8 cellular contexts compared by ENCODE assay signal in the genomic region with DNA sequence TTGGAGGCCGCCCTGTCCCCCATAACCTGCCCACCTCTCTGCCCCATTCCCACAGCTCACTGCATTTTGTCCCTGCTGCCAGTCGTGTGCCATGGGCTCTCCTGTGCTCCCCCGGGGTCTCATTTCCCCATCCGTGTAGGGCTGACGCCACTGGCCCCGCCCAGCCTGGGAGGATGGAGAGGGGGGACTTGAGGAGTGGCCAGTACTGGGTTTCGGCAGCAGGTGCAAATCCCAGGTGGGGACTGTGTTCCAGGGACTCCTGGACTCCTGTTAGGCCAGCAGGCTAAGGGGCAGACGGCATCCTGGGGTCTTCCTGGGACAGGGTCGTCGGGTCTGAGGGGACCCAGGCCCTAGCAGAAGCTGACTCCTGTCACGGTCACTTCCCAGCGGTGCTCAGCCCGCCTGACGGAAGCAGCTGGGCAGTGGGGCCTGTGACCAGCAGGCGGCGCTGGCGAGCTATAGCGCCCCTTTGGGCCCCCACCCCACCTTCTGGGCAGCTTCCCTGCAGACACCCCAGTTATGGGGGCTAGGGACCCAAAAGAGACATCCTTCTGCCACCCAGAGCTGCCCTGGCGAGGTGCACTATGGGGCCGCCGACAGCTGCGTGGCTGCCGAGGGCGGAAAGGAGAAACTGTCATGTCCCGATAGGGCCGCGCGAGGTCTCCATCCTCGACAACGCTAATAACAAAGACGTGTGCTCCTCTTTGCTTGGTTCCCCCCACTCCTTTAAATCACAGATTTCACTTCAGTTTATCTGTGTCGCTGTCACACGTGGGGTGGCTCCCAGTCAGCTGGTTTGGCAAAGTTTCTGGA. TPM values are rescaled to one million over a fixed set of nuclear protein-coding genes. Genes with fewer than 3 reads are reported as not detected.
A peak's percentile ranks its signal among the peaks of the same experiment; 100 is the strongest.
DNase-seq lines count a peak whose midpoint lies in the region; ATAC-seq and TF ChIP-seq lines count a peak whose summit lies in the region.

No MANE protein-coding gene starts in this region.

- no peaks in the 10 kb centered on the region for H3K9me3 ChIP-seq in neuron (ENCODE audit: low read length)

- peak overlapping the region; percentile 61 for H3K4me3 Mint-ChIP-seq in GM23338
- peak overlapping the region; percentile 52 for H3K4me3 Mint-ChIP-seq in activated T-helper 17 cell treated with anti-CD3 and anti-CD28 coated beads, Interleukin-2, amount 50 U/mL, for 72 hours

- H3K4me1 ChIP-seq in GM23338 (ENCODE audit: insufficient read depth) (peaks cover 8% of the 10 kb centered on the region), neuron (ENCODE audit: insufficient read depth, low read length) (peaks cover 13% of the 10 kb centered on the region)

- H3K4me1 Mint-ChIP-seq in GM23338 = peaks cover 24% of the 10 kb centered on the region
- H3K4me1 Mint-ChIP-seq in activated T-helper 17 cell treated with anti-CD3 and anti-CD28 coated beads, Interleukin-2, amount 50 U/mL, for 72 hours = peaks cover 9% of the 10 kb centered on the region

- peaks cover 8% of the 10 kb centered on the region for H3K36me3 ChIP-seq in BJ (ENCODE audit: control insufficient read depth, insufficient read depth, low read length)
- no peaks in the 10 kb centered on the region for H3K36me3 ChIP-seq in GM23338 (ENCODE audit: insufficient read depth)
- peaks cover 29% of the 10 kb centered on the region for H3K36me3 ChIP-seq in neuron (ENCODE audit: insufficient read depth, low read length)

- peaks cover 5% of the 10 kb centered on the region; the same call in 1 of the 3 replicates for H3K36me3 Mint-ChIP-seq in GM23338 (ENCODE audit: low read depth)
- no peaks in the 10 kb centered on the region for H3K36me3 Mint-ChIP-seq in activated T-helper 17 cell treated with anti-CD3 and anti-CD28 coated beads, Interleukin-2, amount 50 U/mL, for 72 hours (ENCODE audit: low read depth)

- H3K4me2 ChIP-seq in GM23338 = peak overlapping the region; percentile 93

- no peaks in the 10 kb centered on the region for H4K20me1 ChIP-seq in GM23338 (replicated peaks; ENCODE audit: insufficient read depth)

- ATAC-seq in GM23338 = peak; percentile 76
- peak; percentile 82 for ATAC-seq in activated T-helper 17 cell treated with anti-CD3 and anti-CD28 coated beads, Interleukin-2, amount 50 U/mL, for 72 hours (replicated peaks)
- ATAC-seq in HG02840 (IDR thresholded peaks at IDR 0.05; ENCODE audit: low FRiP score, unreplicated experiment) = no peak

- H3K4me3 ChIP-seq in BJ (ENCODE audit: low read depth, low read length) = peak overlapping the region; percentile 37
- peak overlapping the region; percentile 71 for H3K4me3 ChIP-seq in GM23338
- peak overlapping the region; percentile 48 to 59 for H3K4me3 ChIP-seq in foreskin fibroblast (ENCODE audit: low read depth in 1 of 2, low read length in 2 of 2)
- H3K4me3 ChIP-seq in neuron (ENCODE audit: low read length) = peak overlapping the region; percentile 36

- POLR2A ChIA-PET in BJ (lab: Charles Lee) = no interaction called here

- peak; percentile 100 for TF ChIP-seq CTCF in BJ (IDR thresholded peaks at IDR 0.05; ENCODE audit: insufficient read depth, low read depth, low read length)
- TF ChIP-seq CTCF in GM23338 (conservative IDR thresholded peaks at IDR 0.05; ENCODE audit: low read depth in 2 of 2) = peak; percentile 91 to 98
- TF ChIP-seq CTCF in foreskin fibroblast (IDR thresholded peaks at IDR 0.05; ENCODE audit: low read depth, low read length) = peak; percentile 99

- H3K27ac ChIP-seq in GM23338 (ENCODE audit: low read depth) = no peak overlapping the region

- no peaks in the 10 kb centered on the region for H3K79me2 ChIP-seq in GM23338 (replicated peaks; ENCODE audit: insufficient read depth)

- 0 out of 2 replicates have a peak, but pooled peaks cover 4% of the 10 kb centered on the region for H3F3A ChIP-seq in GM23338 (replicated peaks; ENCODE audit: low read depth)

- CTCF ChIA-PET in BJ (lab: Yijun Ruan, JAX) = interaction anchor here (0.6 to 9.7 kb wide), 68 partner anchors 10 to 1437 kb away, joined by 3 to 167 read pairs (median 5); partner anchors contain the start of genes B3GNT6 and CAPN5

- H3K27ac Mint-ChIP-seq in GM23338 = no peak overlapping the region
- no peak overlapping the region for H3K27ac Mint-ChIP-seq in activated T-helper 17 cell treated with anti-CD3 and anti-CD28 coated beads, Interleukin-2, amount 50 U/mL, for 72 hours

- no peaks in the 10 kb centered on the region for H3K9me3 Mint-ChIP-seq in GM23338
- no peaks in the 10 kb centered on the region for H3K9me3 Mint-ChIP-seq in activated T-helper 17 cell treated with anti-CD3 and anti-CD28 coated beads, Interleukin-2, amount 50 U/mL, for 72 hours

- H3K27me3 ChIP-seq in BJ (ENCODE audit: control insufficient read depth, insufficient read depth, low read length) (no peaks in the 10 kb centered on the region), GM23338 (ENCODE audit: insufficient read depth) (no peaks in the 10 kb centered on the region), neuron (ENCODE audit: insufficient read depth, low read length) (no peaks in the 10 kb centered on the region)

- no peak for DNase-seq in BJ (ENCODE audit: low read depth)
- peak; percentile 67 for DNase-seq in GM23338 (ENCODE audit: low spot score)
- DNase-seq in OCI-M1 (lab: John Stamatoyannopoulos, UW) = peak; percentile 84
- peak in 1 of 2 donors; percentile 71 for DNase-seq in foreskin fibroblast
- peak; percentile 78 for DNase-seq in superior temporal gyrus (ENCODE audit: extremely low spot score)

- H2AFZ ChIP-seq in GM23338 (peak overlapping the region; percentile 99), neuron (ENCODE audit: low read depth, low read length) (peak overlapping the region; percentile 24)

- peaks cover 14% of the 10 kb centered on the region for H3K27me3 Mint-ChIP-seq in GM23338 (ENCODE audit: insufficient read depth, low read depth, poor library complexity)
- H3K27me3 Mint-ChIP-seq in activated T-helper 17 cell treated with anti-CD3 and anti-CD28 coated beads, Interleukin-2, amount 50 U/mL, for 72 hours = no peaks in the 10 kb centered on the region

- no peaks in the 10 kb centered on the region for H3K9me2 ChIP-seq in GM23338 (ENCODE audit: insufficient read depth)

RNA-seq across cellular contexts. Expression of gene MYO7A, which starts 1.0 kb away (rescaled TPM):
- polyA plus RNA-seq in BJ (2011; rRNA removed) = 0.01 and 0.04 TPM in 2 replicates
- polyA minus RNA-seq in BJ (2011; rRNA and poly(A)+ RNA removed) = 0.05 TPM in 1 of 2 replicates, not detected in the other
- total RNA-seq in GM23338 (2014; rRNA removed; shearing (Covaris generic)) = 2.3 and 5.4 TPM in 2 replicates
- polyA plus RNA-seq in GM23338 (2016; fragmentation: Nextera tagmentation; extraction: Ambion mirVana) = 1.7 and 1.8 TPM in 2 replicates
- 1 to 10 TPM in 1 of 2 donors, under 1 TPM in 1; 0.95 to 4.0 TPM for total RNA-seq in activated T-helper 17 cell treated with anti-CD3 and anti-CD28 coated beads, Interleukin-2, amount 50 U/mL, for 72 hours

RNA-seq across cellular contexts. Expression of gene OMP, which starts 24.4 kb away (rescaled TPM):
- 0.21 TPM in 1 of 2 replicates, not detected in the other for polyA plus RNA-seq in BJ (2011; rRNA removed)
- 0.76 TPM in 1 of 2 replicates, not detected in the other for polyA minus RNA-seq in BJ (2011; rRNA and poly(A)+ RNA removed)
- total RNA-seq in GM23338 (2014; rRNA removed; shearing (Covaris generic)) = 1.0 TPM in 1 of 2 replicates, not detected in the other
- polyA plus RNA-seq in GM23338 (2016; fragmentation: Nextera tagmentation; extraction: Ambion mirVana) = not detected in 2 replicates
- total RNA-seq in activated T-helper 17 cell treated with anti-CD3 and anti-CD28 coated beads, Interleukin-2, amount 50 U/mL, for 72 hours = not detected
